ENCODE assay signal across 1 cellular context in genomic region chr2:46353509-46353908, GRCh38.
TF ChIP-seq lines count a peak whose summit lies in the region.

No MANE protein-coding gene starts in this region.

TF ChIP-seq in HepG2, 621 proteins besides CTCF, POLR2A, EP300 and RAD21:
- TF ChIP-seq CEBPB (IDR thresholded peaks at IDR 0.05; ENCODE audit: borderline replicate concordance, low read depth, low read length) (peak; percentile 70), KDM5B (CRISPR knock-in tag; IDR thresholded peaks at IDR 0.05; ENCODE audit: borderline replicate concordance) (no peak), POLR2AphosphoS2 (IDR thresholded peaks at IDR 0.05; ENCODE audit: low read depth, low read length) (0 out of 2 replicates have a peak, but pooled peaks have one; percentile 49)
